ENCODE assay signal across 20 cellular contexts in genomic region chr11:30360741-30361140, GRCh38.
"Had no signal": no experiment of that assay in that cellular context is flagged by ENCODE, and none has a peak within 500 bp of the region (broad histone marks: within the 10 kb centered on the region; RNA-seq: fewer than 3 reads in every experiment).

No MANE protein-coding gene starts in this region.

- H3K36me3 ChIP-seq: gastrocnemius medialis, heart right ventricle, left ventricle myocardium inferior, lower lobe of right lung, pancreas, right lobe of liver, spleen, tibial artery had no signal

- H3K4me1 ChIP-seq: gastrocnemius medialis, lower lobe of right lung, pancreas, right lobe of liver, spleen, tibial artery had no signal

- H3K9me3 ChIP-seq: gastrocnemius medialis, heart right ventricle, left ventricle myocardium inferior, lower lobe of right lung, pancreas, right lobe of liver, spleen, tibial artery had no signal

- H3K27me3 ChIP-seq: gastrocnemius medialis, heart right ventricle, pancreas, right lobe of liver, spleen, tibial artery had no signal

- DNase-seq: cerebellar nuclear complex; effector memory CD8-positive, alpha-beta T cell; gastrocnemius medialis; heart right ventricle; hypothalamus; left ventricle myocardium inferior; lower lobe of right lung; mesenchymal stem cell; midbrain; occipital lobe; pancreas; right lobe of liver; spleen; stimulated activated CD4-positive, alpha-beta T cell treated with anti-CD3 and anti-CD28 coated beads, Interleukin-15, amount 100 ng/mL, for 24 hours; stimulated activated CD4-positive, alpha-beta T cell treated with anti-CD3 and anti-CD28 coated beads, Interleukin-1b, Interleukin-23, amount 100 ng/mL, for 48 hours; stimulated activated CD4-positive, alpha-beta T cell treated with anti-CD3 and anti-CD28 coated beads, Interleukin-4, amount 100 ng/mL, for 24 hours; tibial artery had no signal

- ATAC-seq: effector memory CD8-positive, alpha-beta T cell; gastrocnemius medialis; heart right ventricle; lower lobe of right lung; pancreas; right lobe of liver; stimulated activated memory B cell treated with anti-CD40 and anti-IgM and Interleukin-4, amounts not matched to agents 10 μg/mL and 1 μg/mL and 100 μg/mL, for 72 hours had no signal

- FAIRE-seq: colon, islet of Langerhans, pancreas had no signal

- H3K4me3 ChIP-seq: gastrocnemius medialis, heart right ventricle, left ventricle myocardium inferior, lower lobe of right lung, pancreas, right lobe of liver, spleen, tibial artery had no signal

- H3K27ac ChIP-seq: gastrocnemius medialis, heart right ventricle, left ventricle myocardium inferior, lower lobe of right lung, pancreas, right lobe of liver, spleen, tibial artery had no signal
